ENCODE assay signal across 8 cellular contexts in genomic region chrX:71181910-71182799, GRCh38. TPM values are rescaled to one million over a fixed set of nuclear protein-coding genes. Genes with fewer than 3 reads are reported as not detected.
DNase-seq lines count a peak whose midpoint lies in the region; ATAC-seq and FAIRE-seq lines count a peak whose summit lies in the region.

No MANE protein-coding gene starts in this region.

- H3K9me3 ChIP-seq in CD8-positive, alpha-beta memory T cell (ENCODE audit: low read length), result no peaks in the 10 kb centered on the region
- H3K9me3 ChIP-seq in NT2/D1 (ENCODE audit: insufficient read depth, low read length), result no peaks in the 10 kb centered on the region

- H3K27me3 ChIP-seq in CD8-positive, alpha-beta memory T cell (ENCODE audit: insufficient read depth, low read length, poor library complexity, severe bottlenecking), result no peaks in the 10 kb centered on the region
- H3K27me3 ChIP-seq in NT2/D1 (ENCODE audit: insufficient read depth, insufficient read length), result no peaks in the 10 kb centered on the region

- ATAC-seq in GM19467 (IDR thresholded peaks at IDR 0.05; ENCODE audit: unreplicated experiment), result peak; percentile 86

- H3K4me3 Mint-ChIP-seq in CD8-positive, alpha-beta memory T cell, result peak overlapping the region; percentile 94 to 98 (median 96)

- H3K9me3 Mint-ChIP-seq in CD8-positive, alpha-beta memory T cell, result no peaks in the 10 kb centered on the region

- peak overlapping the region; percentile 84 for H3K9ac ChIP-seq in NT2/D1 (ENCODE audit: insufficient read length, low read depth)

- peak; percentile 65 to 89 (median 82) for DNase-seq in CD8-positive, alpha-beta memory T cell
- DNase-seq in HPDE6-E6E7 (ENCODE audit: extremely low spot score) (peak; percentile 67), NT2/D1 (ENCODE audit: low read depth, low spot score) (peak; percentile 95), mesenteric fat pad (ENCODE audit: low spot score) (peak; percentile 92)
- DNase-seq in activated CD8-positive, alpha-beta memory T cell treated with anti-CD3 and anti-CD28 coated beads, Interleukin-2, amount 50 U/mL, for 4 hours, result peak; percentile 72
- DNase-seq in stimulated activated CD8-positive, alpha-beta memory T cell treated with anti-CD3 and anti-CD28 coated beads, Interleukin-15, amount 100 ng/mL, for 1 hour (ENCODE audit: low read depth), result peak; percentile 51

- H3K4me3 ChIP-seq in CD8-positive, alpha-beta memory T cell (ENCODE audit: low read length), result peak overlapping the region; percentile 80
- H3K4me3 ChIP-seq in NT2/D1 (ENCODE audit: insufficient read length, low read depth), result peak overlapping the region; percentile 41

- H3K4me1 Mint-ChIP-seq in CD8-positive, alpha-beta memory T cell, result peaks cover 8 to 31% (median 23%) of the 10 kb centered on the region in 3 donors

- CTCF ChIA-PET in CD8-positive, alpha-beta memory T cell (lab: Charles Lee), result interaction anchor here (0.8 to 2.8 kb wide), 5 partner anchors 15 to 83 kb away, joined by 3 to 11 read pairs (median 4); partner anchors contain the start of genes IL2RG and ZMYM3

- H3K27me3 Mint-ChIP-seq in CD8-positive, alpha-beta memory T cell, result peaks cover 0 to 10% of the 10 kb centered on the region in 2 donors

- POLR2A ChIA-PET in CD8-positive, alpha-beta memory T cell (lab: Charles Lee), result interaction anchor here (0.6 to 2.2 kb wide), 10 partner anchors 14 to 351 kb away, joined by 3 to 24 read pairs (median 6); partner anchors contain the start of genes IL2RG, MED12, NONO and OGT

- peaks cover 0 to 29% (median 0%) of the 10 kb centered on the region in 3 donors for H3K36me3 Mint-ChIP-seq in CD8-positive, alpha-beta memory T cell

- H3K4me1 ChIP-seq in CD8-positive, alpha-beta memory T cell (ENCODE audit: insufficient read depth, low read length), result peaks cover 6% of the 10 kb centered on the region
- peaks cover 2% of the 10 kb centered on the region for H3K4me1 ChIP-seq in NT2/D1 (ENCODE audit: insufficient read depth, insufficient read length)

- no peaks in the 10 kb centered on the region for H3K36me3 ChIP-seq in CD8-positive, alpha-beta memory T cell (ENCODE audit: insufficient read depth, low read length)
- no peaks in the 10 kb centered on the region for H3K36me3 ChIP-seq in NT2/D1 (ENCODE audit: insufficient read depth, insufficient read length, low read length)

- FAIRE-seq in endometrium (lab: Jason Lieb, UNC), result peak; percentile 43

- H3K27ac Mint-ChIP-seq in CD8-positive, alpha-beta memory T cell, result peak overlapping the region; percentile 95 to 100 (median 99)

- H3K27ac ChIP-seq in CD8-positive, alpha-beta memory T cell (ENCODE audit: low read depth, low read length), result peak overlapping the region; percentile 88

RNA-seq across cellular contexts. Expression of gene NLGN3, which starts 37.5 kb away (rescaled TPM):
- total RNA-seq in CD8-positive, alpha-beta memory T cell, result under 1 TPM; 0.46 to 0.69 TPM
- 0.16 TPM for polyA plus RNA-seq in CD8-positive, alpha-beta memory T cell
- 0.48 TPM for total RNA-seq in mesenteric fat pad

RNA-seq across cellular contexts. Expression of gene GJB1, which starts 40.9 kb away (rescaled TPM):
- not detected for total RNA-seq in CD8-positive, alpha-beta memory T cell
- polyA plus RNA-seq in CD8-positive, alpha-beta memory T cell, result not detected
- not detected for total RNA-seq in mesenteric fat pad

Comparison
In these comparisons a context has a peak if more than half of its experiments do, and no peak if none do; other contexts are left out.
1. Peak in every context shown above with its lines: DNase-seq, ATAC-seq, H3K4me3 ChIP-seq and H3K27ac ChIP-seq.